17 cellular contexts compared by ENCODE assay signal in genomic region chr7:75647709-75648438, GRCh38.
"Had no signal": no experiment of that assay in that cellular context is flagged by ENCODE, and none has a peak within 500 bp of the region (broad histone marks: within the 10 kb centered on the region; RNA-seq: fewer than 3 reads in every experiment).

No MANE protein-coding gene starts in this region.

- H3K4me3 ChIP-seq: left ventricle myocardium inferior, upper lobe of left lung had no signal

- H3K27ac ChIP-seq: foreskin keratinocyte, neutrophil, WERI-Rb-1 had no signal

- H3K9me3 ChIP-seq: neutrophil, upper lobe of left lung had no signal

- H3K27me3 ChIP-seq: foreskin keratinocyte, upper lobe of left lung had no signal

- H3K4me1 ChIP-seq: foreskin keratinocyte had no signal

- DNase-seq: activated CD4-positive, CD25-positive, alpha-beta regulatory T cell treated with anti-CD3 and anti-CD28 coated beads, Interleukin-2, amount 50 U/mL, for 72 hours; activated effector memory CD4-positive, alpha-beta T cell treated with Interleukin-2 at 50 U/mL for 16 hours; activated naive CD4-positive, alpha-beta T cell treated with anti-CD3 and anti-CD28 coated beads, Interleukin-2, amount 10 ng/mL, durations not matched to agents 7 days and 5 days; activated T-cell treated with anti-CD3 and anti-CD28 coated beads, Interleukin-2, amount 50 U/mL, for 72 hours; amygdala; effector CD8-positive, alpha-beta T cell; foreskin keratinocyte; kidney glomerular epithelial cell; left ventricle myocardium inferior; naive thymus-derived CD8-positive, alpha-beta T cell; small intestine; stimulated activated CD4-positive, alpha-beta T cell treated with anti-CD3 and anti-CD28 coated beads, Interleukin-2, amount 100 ng/mL, for 24 hours; stimulated activated naive CD4-positive, alpha-beta T cell; T-cell; upper lobe of left lung; WERI-Rb-1 had no signal

- FAIRE-seq: small intestine had no signal

- H3K36me3 ChIP-seq: left ventricle myocardium inferior, neutrophil, upper lobe of left lung, WERI-Rb-1 had no signal
